ENCODE assay signal across 1 cellular context in the genomic region with DNA sequence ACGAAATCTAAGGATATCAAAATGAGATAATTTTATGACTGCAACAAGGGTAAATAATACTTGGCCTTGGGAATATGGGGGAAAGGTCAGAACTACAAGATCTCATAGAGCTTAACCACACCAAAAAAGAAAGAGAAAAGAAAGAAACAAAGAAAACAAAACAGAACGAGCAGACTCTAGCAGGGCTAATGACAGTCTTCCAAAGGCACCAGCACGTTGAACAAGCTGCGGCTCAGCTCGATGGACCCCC.
TF ChIP-seq lines count a peak whose summit lies in the region.

No MANE protein-coding gene starts in this region.

TF ChIP-seq in GM23338, 12 proteins besides CTCF, POLR2A, EP300 and RAD21 (continued from another document):
- TF ChIP-seq, protein P1, sequence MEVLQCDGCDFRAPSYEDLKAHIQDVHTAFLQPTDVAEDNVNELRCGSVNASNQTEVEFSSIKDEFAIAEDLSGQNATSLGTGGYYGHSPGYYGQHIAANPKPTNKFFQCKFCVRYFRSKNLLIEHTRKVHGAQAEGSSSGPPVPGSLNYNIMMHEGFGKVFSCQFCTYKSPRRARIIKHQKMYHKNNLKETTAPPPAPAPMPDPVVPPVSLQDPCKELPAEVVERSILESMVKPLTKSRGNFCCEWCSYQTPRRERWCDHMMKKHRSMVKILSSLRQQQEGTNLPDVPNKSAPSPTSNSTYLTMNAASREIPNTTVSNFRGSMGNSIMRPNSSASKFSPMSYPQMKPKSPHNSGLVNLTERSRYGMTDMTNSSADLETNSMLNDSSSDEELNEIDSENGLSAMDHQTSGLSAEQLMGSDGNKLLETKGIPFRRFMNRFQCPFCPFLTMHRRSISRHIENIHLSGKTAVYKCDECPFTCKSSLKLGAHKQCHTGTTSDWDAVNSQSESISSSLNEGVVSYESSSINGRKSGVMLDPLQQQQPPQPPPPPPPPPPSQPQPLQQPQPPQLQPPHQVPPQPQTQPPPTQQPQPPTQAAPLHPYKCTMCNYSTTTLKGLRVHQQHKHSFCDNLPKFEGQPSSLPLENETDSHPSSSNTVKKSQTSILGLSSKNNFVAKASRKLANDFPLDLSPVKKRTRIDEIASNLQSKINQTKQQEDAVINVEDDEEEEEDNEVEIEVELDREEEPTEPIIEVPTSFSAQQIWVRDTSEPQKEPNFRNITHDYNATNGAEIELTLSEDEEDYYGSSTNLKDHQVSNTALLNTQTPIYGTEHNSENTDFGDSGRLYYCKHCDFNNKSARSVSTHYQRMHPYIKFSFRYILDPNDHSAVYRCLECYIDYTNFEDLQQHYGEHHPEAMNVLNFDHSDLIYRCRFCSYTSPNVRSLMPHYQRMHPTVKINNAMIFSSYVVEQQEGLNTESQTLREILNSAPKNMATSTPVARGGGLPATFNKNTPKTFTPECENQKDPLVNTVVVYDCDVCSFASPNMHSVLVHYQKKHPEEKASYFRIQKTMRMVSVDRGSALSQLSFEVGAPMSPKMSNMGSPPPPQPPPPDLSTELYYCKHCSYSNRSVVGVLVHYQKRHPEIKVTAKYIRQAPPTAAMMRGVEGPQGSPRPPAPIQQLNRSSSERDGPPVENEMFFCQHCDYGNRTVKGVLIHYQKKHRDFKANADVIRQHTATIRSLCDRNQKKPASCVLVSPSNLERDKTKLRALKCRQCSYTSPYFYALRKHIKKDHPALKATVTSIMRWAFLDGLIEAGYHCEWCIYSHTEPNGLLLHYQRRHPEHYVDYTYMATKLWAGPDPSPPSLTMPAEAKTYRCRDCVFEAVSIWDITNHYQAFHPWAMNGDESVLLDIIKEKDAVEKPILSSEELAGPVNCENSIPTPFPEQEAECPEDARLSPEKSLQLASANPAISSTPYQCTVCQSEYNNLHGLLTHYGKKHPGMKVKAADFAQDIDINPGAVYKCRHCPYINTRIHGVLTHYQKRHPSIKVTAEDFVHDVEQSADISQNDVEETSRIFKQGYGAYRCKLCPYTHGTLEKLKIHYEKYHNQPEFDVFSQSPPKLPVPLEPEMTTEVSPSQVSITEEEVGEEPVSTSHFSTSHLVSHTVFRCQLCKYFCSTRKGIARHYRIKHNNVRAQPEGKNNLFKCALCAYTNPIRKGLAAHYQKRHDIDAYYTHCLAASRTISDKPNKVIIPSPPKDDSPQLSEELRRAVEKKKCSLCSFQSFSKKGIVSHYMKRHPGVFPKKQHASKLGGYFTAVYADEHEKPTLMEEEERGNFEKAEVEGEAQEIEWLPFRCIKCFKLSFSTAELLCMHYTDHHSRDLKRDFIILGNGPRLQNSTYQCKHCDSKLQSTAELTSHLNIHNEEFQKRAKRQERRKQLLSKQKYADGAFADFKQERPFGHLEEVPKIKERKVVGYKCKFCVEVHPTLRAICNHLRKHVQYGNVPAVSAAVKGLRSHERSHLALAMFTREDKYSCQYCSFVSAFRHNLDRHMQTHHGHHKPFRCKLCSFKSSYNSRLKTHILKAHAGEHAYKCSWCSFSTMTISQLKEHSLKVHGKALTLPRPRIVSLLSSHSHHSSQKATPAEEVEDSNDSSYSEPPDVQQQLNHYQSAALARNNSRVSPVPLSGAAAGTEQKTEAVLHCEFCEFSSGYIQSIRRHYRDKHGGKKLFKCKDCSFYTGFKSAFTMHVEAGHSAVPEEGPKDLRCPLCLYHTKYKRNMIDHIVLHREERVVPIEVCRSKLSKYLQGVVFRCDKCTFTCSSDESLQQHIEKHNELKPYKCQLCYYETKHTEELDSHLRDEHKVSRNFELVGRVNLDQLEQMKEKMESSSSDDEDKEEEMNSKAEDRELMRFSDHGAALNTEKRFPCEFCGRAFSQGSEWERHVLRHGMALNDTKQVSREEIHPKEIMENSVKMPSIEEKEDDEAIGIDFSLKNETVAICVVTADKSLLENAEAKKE (CRISPR knock-in tag; IDR thresholded peaks at IDR 0.05), result no peak
- TF ChIP-seq, protein P2, sequence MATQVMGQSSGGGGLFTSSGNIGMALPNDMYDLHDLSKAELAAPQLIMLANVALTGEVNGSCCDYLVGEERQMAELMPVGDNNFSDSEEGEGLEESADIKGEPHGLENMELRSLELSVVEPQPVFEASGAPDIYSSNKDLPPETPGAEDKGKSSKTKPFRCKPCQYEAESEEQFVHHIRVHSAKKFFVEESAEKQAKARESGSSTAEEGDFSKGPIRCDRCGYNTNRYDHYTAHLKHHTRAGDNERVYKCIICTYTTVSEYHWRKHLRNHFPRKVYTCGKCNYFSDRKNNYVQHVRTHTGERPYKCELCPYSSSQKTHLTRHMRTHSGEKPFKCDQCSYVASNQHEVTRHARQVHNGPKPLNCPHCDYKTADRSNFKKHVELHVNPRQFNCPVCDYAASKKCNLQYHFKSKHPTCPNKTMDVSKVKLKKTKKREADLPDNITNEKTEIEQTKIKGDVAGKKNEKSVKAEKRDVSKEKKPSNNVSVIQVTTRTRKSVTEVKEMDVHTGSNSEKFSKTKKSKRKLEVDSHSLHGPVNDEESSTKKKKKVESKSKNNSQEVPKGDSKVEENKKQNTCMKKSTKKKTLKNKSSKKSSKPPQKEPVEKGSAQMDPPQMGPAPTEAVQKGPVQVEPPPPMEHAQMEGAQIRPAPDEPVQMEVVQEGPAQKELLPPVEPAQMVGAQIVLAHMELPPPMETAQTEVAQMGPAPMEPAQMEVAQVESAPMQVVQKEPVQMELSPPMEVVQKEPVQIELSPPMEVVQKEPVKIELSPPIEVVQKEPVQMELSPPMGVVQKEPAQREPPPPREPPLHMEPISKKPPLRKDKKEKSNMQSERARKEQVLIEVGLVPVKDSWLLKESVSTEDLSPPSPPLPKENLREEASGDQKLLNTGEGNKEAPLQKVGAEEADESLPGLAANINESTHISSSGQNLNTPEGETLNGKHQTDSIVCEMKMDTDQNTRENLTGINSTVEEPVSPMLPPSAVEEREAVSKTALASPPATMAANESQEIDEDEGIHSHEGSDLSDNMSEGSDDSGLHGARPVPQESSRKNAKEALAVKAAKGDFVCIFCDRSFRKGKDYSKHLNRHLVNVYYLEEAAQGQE (IDR thresholded peaks at IDR 0.05; ENCODE audit: unreplicated experiment), result no peak
- TF ChIP-seq POLR2AphosphoS5 (IDR thresholded peaks at IDR 0.05; ENCODE audit: low read depth) (no peak), EZH2phosphoT487 (IDR thresholded peaks at IDR 0.05; ENCODE audit: unreplicated experiment) (no peak), EZH2 (IDR thresholded peaks at IDR 0.05; ENCODE audit: low read depth, unreplicated experiment) (no peak), CREB1 (CRISPR knock-in tag; IDR thresholded peaks at IDR 0.05; ENCODE audit: low read depth) (no peak), JUNB (IDR thresholded peaks at IDR 0.05; ENCODE audit: unreplicated experiment) (no peak)
- TF ChIP-seq, protein P3, sequence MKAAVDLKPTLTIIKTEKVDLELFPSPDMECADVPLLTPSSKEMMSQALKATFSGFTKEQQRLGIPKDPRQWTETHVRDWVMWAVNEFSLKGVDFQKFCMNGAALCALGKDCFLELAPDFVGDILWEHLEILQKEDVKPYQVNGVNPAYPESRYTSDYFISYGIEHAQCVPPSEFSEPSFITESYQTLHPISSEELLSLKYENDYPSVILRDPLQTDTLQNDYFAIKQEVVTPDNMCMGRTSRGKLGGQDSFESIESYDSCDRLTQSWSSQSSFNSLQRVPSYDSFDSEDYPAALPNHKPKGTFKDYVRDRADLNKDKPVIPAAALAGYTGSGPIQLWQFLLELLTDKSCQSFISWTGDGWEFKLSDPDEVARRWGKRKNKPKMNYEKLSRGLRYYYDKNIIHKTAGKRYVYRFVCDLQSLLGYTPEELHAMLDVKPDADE (IDR thresholded peaks at IDR 0.05), result no peak
